ENCODE assay signal across 13 cellular contexts in genomic region chr12:95836630-95837239, GRCh38. TPM values are rescaled to one million over a fixed set of nuclear protein-coding genes. Genes with fewer than 3 reads are reported as not detected.
DNase-seq lines count a peak whose midpoint lies in the region; ATAC-seq and TF ChIP-seq lines count a peak whose summit lies in the region.
"Had no signal": no experiment of that assay in that cellular context is flagged by ENCODE, and none has a peak within 500 bp of the region (broad histone marks: within the 10 kb centered on the region; RNA-seq: fewer than 3 reads in every experiment).

No MANE protein-coding gene starts in this region.

- no peaks in the 10 kb centered on the region for H3K9me3 ChIP-seq in upper lobe of left lung
- H3K9me3 ChIP-seq: BE2C, esophagus squamous epithelium had no signal

- H3K27ac Mint-ChIP-seq in activated CD4-positive, alpha-beta T cell treated with anti-CD3 and anti-CD28 coated beads, Interleukin-2, amount 10 ng/mL, durations not matched to agents 7 days and 5 days, result peak overlapping the region; percentile 39

- no peak overlapping the region for H3K4me3 ChIP-seq in upper lobe of left lung
- H3K4me3 ChIP-seq: esophagus squamous epithelium had no signal

- H3K4me1 ChIP-seq in upper lobe of left lung, result peaks cover 5 to 36% (median 12%) of the 10 kb centered on the region in 4 donors

- no peaks in the 10 kb centered on the region for H3K27me3 ChIP-seq in upper lobe of left lung

- H3K27me3 Mint-ChIP-seq in activated CD4-positive, alpha-beta T cell treated with anti-CD3 and anti-CD28 coated beads, Interleukin-2, amount 10 ng/mL, durations not matched to agents 7 days and 5 days, result peaks cover 29% of the 10 kb centered on the region

- no peaks in the 10 kb centered on the region for H3K36me3 ChIP-seq in upper lobe of left lung
- H3K36me3 ChIP-seq: BE2C, esophagus squamous epithelium had no signal

- peak; percentile 74 to 85 for ATAC-seq in upper lobe of left lung (ENCODE audit: low FRiP score in 2 of 2)
- ATAC-seq in HG02885 (IDR thresholded peaks at IDR 0.05; ENCODE audit: poor library complexity, unreplicated experiment), result no peak
- no peak for ATAC-seq in HG03521 (IDR thresholded peaks at IDR 0.05; ENCODE audit: unreplicated experiment)

- no peak overlapping the region for H3K4me3 Mint-ChIP-seq in activated CD4-positive, alpha-beta T cell treated with anti-CD3 and anti-CD28 coated beads, Interleukin-2, amount 10 ng/mL, durations not matched to agents 7 days and 5 days

- H3K4me1 Mint-ChIP-seq in activated CD4-positive, alpha-beta T cell treated with anti-CD3 and anti-CD28 coated beads, Interleukin-2, amount 10 ng/mL, durations not matched to agents 7 days and 5 days, result no peaks in the 10 kb centered on the region

- H3K36me3 Mint-ChIP-seq in activated CD4-positive, alpha-beta T cell treated with anti-CD3 and anti-CD28 coated beads, Interleukin-2, amount 10 ng/mL, durations not matched to agents 7 days and 5 days (ENCODE audit: low read depth), result no peaks in the 10 kb centered on the region

- no peak for TF ChIP-seq CTCF in upper lobe of left lung (IDR thresholded peaks at IDR 0.05)

- DNase-seq in activated CD4-positive, alpha-beta T cell treated with anti-CD3 and anti-CD28 coated beads, Interleukin-2, amount 10 ng/mL, durations not matched to agents 7 days and 5 days, result no peak
- DNase-seq in activated CD4-positive, alpha-beta T cell treated with anti-CD3 and anti-CD28 coated beads for 1 hour, result no peak
- DNase-seq in RPMI7951 (ENCODE audit: low read depth), result peak; percentile 44
- peak; percentile 66 for DNase-seq in fibroblast of peridontal ligament (ENCODE audit: extremely low read depth)
- DNase-seq in upper lobe of left lung, result peak in 1 of 2 donors; percentile 49
- no peak for DNase-seq in glomerular visceral epithelial cell (ENCODE audit: extremely low spot score)
- DNase-seq: aorta; BE2C; esophagus squamous epithelium; stimulated activated naive CD4-positive, alpha-beta T cell treated with Interleukin-2 at 50 U/mL for 16 hours had no signal

- CTCF ChIA-PET in activated CD4-positive, alpha-beta T cell treated with anti-CD3 and anti-CD28 coated beads, Interleukin-2, amount 10 ng/mL, durations not matched to agents 7 days and 5 days (lab: Charles Lee), result no interaction called here

- 0% methylated on average over 1 of the region's 1 CpG for WGBS in upper lobe of left lung, 2 donors

- H3K9me3 Mint-ChIP-seq in activated CD4-positive, alpha-beta T cell treated with anti-CD3 and anti-CD28 coated beads, Interleukin-2, amount 10 ng/mL, durations not matched to agents 7 days and 5 days, result no peaks in the 10 kb centered on the region

- H3K27ac ChIP-seq in upper lobe of left lung, result peak overlapping the region in 2 of 4 donors; percentile 50 to 60
- H3K27ac ChIP-seq: esophagus squamous epithelium had no signal

- peak in 1 of 4 donors; percentile 74 for TF ChIP-seq EP300 in upper lobe of left lung (IDR thresholded peaks at IDR 0.05)

- POLR2A ChIA-PET in activated CD4-positive, alpha-beta T cell treated with anti-CD3 and anti-CD28 coated beads, Interleukin-2, amount 10 ng/mL, durations not matched to agents 7 days and 5 days (lab: Charles Lee), result no interaction called here

- TF ChIP-seq POLR2A in upper lobe of left lung (IDR thresholded peaks at IDR 0.05), result no peak

RNA-seq across cellular contexts. Expression of gene SNRPF, which starts 22.0 kb away (rescaled TPM):
- 10 to 100 TPM; 23.2 to 32.8 TPM for total RNA-seq in activated CD4-positive, alpha-beta T cell treated with anti-CD3 and anti-CD28 coated beads, Interleukin-2, amount 10 ng/mL, durations not matched to agents 7 days and 5 days
- 23.0 and 29.6 TPM in 2 replicates for total RNA-seq in RPMI7951 (2014; rRNA removed; shearing (Covaris generic))
- 10 to 100 TPM in 4 of 6 donors, 1 to 10 TPM in 2; 2.1 to 16.6 (median 14.3) TPM for total RNA-seq in upper lobe of left lung

RNA-seq across cellular contexts. Expression of gene NTN4, which starts 46.2 kb away (rescaled TPM):
- total RNA-seq in activated CD4-positive, alpha-beta T cell treated with anti-CD3 and anti-CD28 coated beads, Interleukin-2, amount 10 ng/mL, durations not matched to agents 7 days and 5 days, result under 1 TPM; 0.17 to 0.40 TPM
- 1.4 and 3.1 TPM in 2 replicates for total RNA-seq in RPMI7951 (2014; rRNA removed; shearing (Covaris generic))
- 100 to 1,000 TPM in 2 of 6 donors, 10 to 100 TPM in 4; 74.1 to 115 (median 94.3) TPM for total RNA-seq in upper lobe of left lung
- total RNA-seq: T-helper 2 cell treated with Interferon-gamma antibody and Interleukin-4, amounts not matched to agents 100 ng/mL and 5 ng/mL, for 36 hours had no signal

Comparison
In these comparisons a context has a peak if more than half of its experiments do, and no peak if none do; other contexts are left out.
1. DNase-seq: peak in RPMI7951 (single experiment) and fibroblast of peridontal ligament (single experiment); none in activated CD4-positive, alpha-beta T cell treated with anti-CD3 and anti-CD28 coated beads, Interleukin-2, amount 10 ng/mL, durations not matched to agents 7 days and 5 days (single experiment), activated CD4-positive, alpha-beta T cell treated with anti-CD3 and anti-CD28 coated beads for 1 hour (single experiment) and glomerular visceral epithelial cell (single experiment).
2. ATAC-seq: peak in upper lobe of left lung (2 of 2); none in HG02885 (single experiment) and HG03521 (single experiment).
3. RNA of gene NTN4, which starts 46.2 kb away (total RNA-seq): 74.1 to 115 TPM in upper lobe of left lung; 1.4 to 3.1 TPM in RPMI7951 and 0.17 to 0.40 TPM in activated CD4-positive, alpha-beta T cell treated with anti-CD3 and anti-CD28 coated beads, Interleukin-2, amount 10 ng/mL, durations not matched to agents 7 days and 5 days; every median in the first group is over 10 times any median in the second.